ENCODE assay signal across 24 cellular contexts in the genomic region with DNA sequence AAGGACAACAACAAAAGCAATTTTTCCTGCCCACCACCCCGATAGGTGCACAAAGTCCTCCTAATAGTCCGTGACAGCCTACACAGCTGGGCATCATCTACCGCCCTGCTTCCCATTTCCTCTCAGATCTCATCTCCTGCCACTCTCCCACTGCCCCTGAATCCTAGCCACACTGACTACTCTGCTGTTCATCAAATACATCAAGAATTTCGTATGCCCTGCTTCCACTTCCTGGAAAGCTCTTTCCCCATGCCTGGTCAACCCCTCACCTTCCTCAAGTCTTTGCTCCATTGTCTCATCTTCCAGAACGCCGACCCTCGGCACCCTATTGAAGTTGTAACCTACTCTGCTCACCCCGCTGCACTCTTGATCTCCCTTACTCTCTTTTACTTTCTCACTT.
"Had no signal": no experiment of that assay in that cellular context is flagged by ENCODE, and none has a peak within 500 bp of the region (broad histone marks: within the 10 kb centered on the region; RNA-seq: fewer than 3 reads in every experiment).

No MANE protein-coding gene starts in this region.

- ATAC-seq: effector memory CD8-positive, alpha-beta T cell; esophagus mucosa; foreskin keratinocyte; gastrocnemius medialis; gastroesophageal sphincter; heart left ventricle; heart right ventricle had no signal

- H3K4me3 Mint-ChIP-seq: dendritic cell treated with granulocyte-macrophage colony-stimulating factor and Interleukin-4, amounts not matched to agents 40 ng/mL and 50 ng/mL, for 4 days; effector memory CD8-positive, alpha-beta T cell; endodermal cell had no signal

- H3K27ac ChIP-seq: colonic mucosa, coronary artery, dorsolateral prefrontal cortex, epithelial cell of prostate, esophagus squamous epithelium, foreskin keratinocyte, gastrocnemius medialis, gastroesophageal sphincter, heart left ventricle, heart right ventricle, hepatocyte had no signal

- H3K4me1 Mint-ChIP-seq: endodermal cell had no signal

- H3K9me3 Mint-ChIP-seq: dendritic cell treated with granulocyte-macrophage colony-stimulating factor and Interleukin-4, amounts not matched to agents 40 ng/mL and 50 ng/mL, for 4 days; endodermal cell had no signal

- H3K4me3 ChIP-seq: colonic mucosa, coronary artery, dorsolateral prefrontal cortex, esophagus squamous epithelium, gastrocnemius medialis, gastroesophageal sphincter, heart left ventricle, heart right ventricle, hepatocyte had no signal

- H3K9me3 ChIP-seq: colonic mucosa, esophagus squamous epithelium, gastrocnemius medialis, gastroesophageal sphincter, heart left ventricle, heart right ventricle had no signal

- H3K27me3 ChIP-seq: colonic mucosa, foreskin keratinocyte, gastrocnemius medialis, hepatocyte had no signal

- DNase-seq: colonic mucosa; cortex of kidney; dermis blood vessel endothelial cell; dorsolateral prefrontal cortex; effector CD4-positive, alpha-beta T cell; effector CD8-positive, alpha-beta T cell; effector memory CD4-positive, alpha-beta T cell; effector memory CD8-positive, alpha-beta T cell; endodermal cell; erythroblast; esophagus squamous epithelium; foreskin fibroblast; foreskin keratinocyte; foreskin melanocyte; gastrocnemius medialis; head of caudate nucleus; heart left ventricle; heart right ventricle had no signal

- H3K36me3 ChIP-seq: colonic mucosa, esophagus squamous epithelium, gastrocnemius medialis, gastroesophageal sphincter, heart left ventricle, heart right ventricle had no signal

- H3K27ac Mint-ChIP-seq: dendritic cell treated with granulocyte-macrophage colony-stimulating factor and Interleukin-4, amounts not matched to agents 40 ng/mL and 50 ng/mL, for 4 days; effector memory CD8-positive, alpha-beta T cell; endodermal cell had no signal

- H3K4me1 ChIP-seq: colonic mucosa, esophagus squamous epithelium, foreskin keratinocyte, gastrocnemius medialis, gastroesophageal sphincter, heart left ventricle, heart right ventricle had no signal
